ENCODE assay signal across 9 cellular contexts in the genomic region with DNA sequence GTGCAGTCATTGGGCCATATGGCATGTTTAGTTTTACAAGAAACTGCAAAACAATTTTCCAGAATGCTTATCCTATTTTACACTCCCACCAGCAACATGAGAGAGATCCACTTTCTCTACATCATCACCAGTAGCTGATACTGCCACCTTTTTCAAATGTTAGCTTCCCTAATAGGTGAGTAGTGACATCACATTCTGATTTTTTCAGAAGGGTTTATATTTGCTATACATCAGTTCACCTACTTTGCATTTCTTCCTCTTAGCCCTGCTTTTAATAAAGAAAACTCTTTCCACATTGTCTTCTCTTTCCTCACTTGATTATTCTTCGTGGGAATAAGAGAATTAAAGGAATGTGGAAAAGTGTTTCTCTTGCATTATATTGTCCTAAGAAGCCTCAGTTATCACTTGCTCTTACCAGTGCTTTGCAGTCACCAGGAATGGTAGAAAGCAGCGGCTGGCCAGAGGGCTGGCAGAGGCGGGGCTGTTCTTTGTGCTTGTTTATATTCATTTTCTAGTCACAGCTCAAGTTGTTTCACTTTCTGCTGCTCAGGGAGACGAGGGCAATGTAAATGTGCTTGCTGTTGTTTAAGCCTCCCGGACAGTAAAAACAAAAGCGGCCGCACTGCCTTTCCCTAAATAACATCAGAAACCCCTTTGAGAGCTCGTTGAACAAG.
A peak's percentile ranks its signal among the peaks of the same experiment; 100 is the strongest.
DNase-seq lines count a peak whose midpoint lies in the region; ATAC-seq, FAIRE-seq and TF ChIP-seq lines count a peak whose summit lies in the region.
"Had no signal": no experiment of that assay in that cellular context is flagged by ENCODE, and none has a peak within 500 bp of the region (broad histone marks: within the 10 kb centered on the region; RNA-seq: fewer than 3 reads in every experiment).

No MANE protein-coding gene starts in this region.

- intact Hi-C loops in CD14-positive monocyte (cut with micrococcal nuclease): no loop called here
- intact Hi-C loops in kidney (cut with DNase I): no loop called here
- intact Hi-C loops in A673 (cut with micrococcal nuclease; ENCODE audit: unreplicated experiment): no loop called here

- H3K4me1 ChIP-seq in kidney (ENCODE audit: control insufficient read depth in 1 of 2, insufficient read depth in 1 of 2, low read depth in 1 of 2, low read length in 2 of 2) (peaks cover 0 to 3% of the 10 kb centered on the region in 2 donors), thoracic aorta (ENCODE audit: control insufficient read depth in 1 of 2, low read depth in 2 of 2) (peaks cover 22 to 54% of the 10 kb centered on the region in 2 donors), A673 (ENCODE audit: insufficient read depth, low read length, poor library complexity, severe bottlenecking) (peaks cover 9% of the 10 kb centered on the region)

- ATAC-seq in GM19324 (IDR thresholded peaks at IDR 0.05; ENCODE audit: low FRiP score, unreplicated experiment): peak; percentile 92
- ATAC-seq in HG03196 (IDR thresholded peaks at IDR 0.05; ENCODE audit: unreplicated experiment): peak; percentile 95
- no peak for ATAC-seq in activated CD8-positive, alpha-beta T cell treated with anti-CD3 and anti-CD28 coated beads, Interleukin-2, amount 10 ng/mL, durations not matched to agents 7 days and 5 days
- no peak for ATAC-seq in thoracic aorta (ENCODE audit: insufficient number of reproducible peaks, low FRiP score, low read depth)

- H3K36me3 Mint-ChIP-seq in CD14-positive monocyte: peaks cover 0 to 4% of the 10 kb centered on the region in 2 donors
- no peaks in the 10 kb centered on the region for H3K36me3 Mint-ChIP-seq in activated CD8-positive, alpha-beta T cell treated with anti-CD3 and anti-CD28 coated beads, Interleukin-2, amount 10 ng/mL, durations not matched to agents 7 days and 5 days (ENCODE audit: low read depth)

- H3K4me3 Mint-ChIP-seq in CD14-positive monocyte: peak overlapping the region; percentile 54 to 78
- H3K4me3 Mint-ChIP-seq in activated CD8-positive, alpha-beta T cell treated with anti-CD3 and anti-CD28 coated beads, Interleukin-2, amount 10 ng/mL, durations not matched to agents 7 days and 5 days: no peak overlapping the region

- H3K4me3 ChIP-seq in kidney (ENCODE audit: low read length in 2 of 2): peak overlapping the region in 1 of 2 donors; percentile 50
- H3K4me3 ChIP-seq in thoracic aorta: peak overlapping the region; percentile 53
- H3K4me3 ChIP-seq in A673 (ENCODE audit: low read depth, low read length, poor library complexity, severe bottlenecking): no peak overlapping the region

- H3K4me1 Mint-ChIP-seq in CD14-positive monocyte: peaks cover 75% of the 10 kb centered on the region
- no peaks in the 10 kb centered on the region for H3K4me1 Mint-ChIP-seq in activated CD8-positive, alpha-beta T cell treated with anti-CD3 and anti-CD28 coated beads, Interleukin-2, amount 10 ng/mL, durations not matched to agents 7 days and 5 days (ENCODE audit: low read depth)

- no TSS peak for BruUV-seq in A673 (replicated peaks; lab: Mats Ljungman, UMichigan)

- H3K27me3 Mint-ChIP-seq in CD14-positive monocyte (ENCODE audit: low read depth in 3 of 3): peaks cover 0 to 2% (median 0%) of the 10 kb centered on the region in 3 donors
- peaks cover 25% of the 10 kb centered on the region for H3K27me3 Mint-ChIP-seq in activated CD8-positive, alpha-beta T cell treated with anti-CD3 and anti-CD28 coated beads, Interleukin-2, amount 10 ng/mL, durations not matched to agents 7 days and 5 days (ENCODE audit: low read depth)

- no peak for FAIRE-seq in kidney (lab: Jason Lieb, UNC)

- H3K9ac ChIP-seq in kidney (ENCODE audit: low read length in 2 of 2): peak overlapping the region in 1 of 2 donors; percentile 23
- H3K9ac ChIP-seq: parathyroid adenoma had no signal

- peak overlapping the region in 6 of 7 donors; percentile 19 to 89 (median 70) for H3K27ac Mint-ChIP-seq in CD14-positive monocyte
- no peak overlapping the region for H3K27ac Mint-ChIP-seq in activated CD8-positive, alpha-beta T cell treated with anti-CD3 and anti-CD28 coated beads, Interleukin-2, amount 10 ng/mL, durations not matched to agents 7 days and 5 days

- DNase-seq in CD14-positive monocyte (ENCODE audit: low spot score) (no peak), kidney (peak; percentile 83), thoracic aorta (ENCODE audit: low spot score) (no peak), NCI-H748 (lab: John Stamatoyannopoulos, UW; ENCODE audit: unreplicated experiment) (no peak), A673 (ENCODE audit: low spot score) (no peak)
- DNase-seq in activated CD8-positive, alpha-beta T cell treated with anti-CD3 and anti-CD28 coated beads, Interleukin-2, amount 10 ng/mL, durations not matched to agents 7 days and 5 days: peak; percentile 26

- POLR2A ChIA-PET in activated CD8-positive, alpha-beta T cell treated with anti-CD3 and anti-CD28 coated beads, Interleukin-2, amount 10 ng/mL, durations not matched to agents 7 days and 5 days (lab: Charles Lee): interaction anchor here (0.5 kb wide), 1 partner anchor 1102 kb away, joined by 3 read pairs; no protein-coding TSS in a partner anchor
- POLR2A ChIA-PET in A673 (lab: Charles Lee; ENCODE audit: low non-redundant PET): interaction anchor here (0.7 kb wide), 1 partner anchor 212 kb away, joined by 12 read pairs; no protein-coding TSS in a partner anchor

- no peak for TF ChIP-seq CTCF in CD14-positive monocyte (IDR thresholded peaks at IDR 0.05)
- TF ChIP-seq CTCF in kidney (IDR thresholded peaks at IDR 0.05; ENCODE audit: borderline replicate concordance, extremely low read depth, insufficient read depth): no peak
- TF ChIP-seq CTCF in thoracic aorta (IDR thresholded peaks at IDR 0.05): no peak
- no peak for TF ChIP-seq CTCF in A673 (conservative IDR thresholded peaks at IDR 0.05; ENCODE audit: low read depth, low read length)

- H3K36me3 ChIP-seq in kidney (ENCODE audit: control insufficient read depth in 1 of 2, insufficient read depth in 2 of 2, low read length in 2 of 2) (no peaks in the 10 kb centered on the region), thoracic aorta (no peaks in the 10 kb centered on the region), A673 (ENCODE audit: insufficient read depth, low read length, poor library complexity, severe bottlenecking) (no peaks in the 10 kb centered on the region)

- H3K27me3 ChIP-seq in thoracic aorta (replicated peaks; ENCODE audit: insufficient read depth) (no peaks in the 10 kb centered on the region), A673 (replicated peaks; ENCODE audit: insufficient read depth, low read depth, low read length, poor library complexity) (no peaks in the 10 kb centered on the region)

- peaks cover 0 to 4% of the 10 kb centered on the region in 2 donors for H3K9me3 ChIP-seq in kidney (ENCODE audit: control insufficient read depth in 1 of 2, low read length in 2 of 2)
- H3K9me3 ChIP-seq in thoracic aorta: no peaks in the 10 kb centered on the region
- no peaks in the 10 kb centered on the region for H3K9me3 ChIP-seq in A673 (ENCODE audit: low read depth, low read length, poor library complexity, severe bottlenecking)

- no peak overlapping the region for H3K27ac ChIP-seq in kidney (ENCODE audit: low read depth in 2 of 2, low read length in 2 of 2)
- peak overlapping the region in 1 of 2 donors; percentile 36 for H3K27ac ChIP-seq in thoracic aorta
- no peak overlapping the region for H3K27ac ChIP-seq in A673 (ENCODE audit: low read depth, low read length, poor library complexity, severe bottlenecking)
- H3K27ac ChIP-seq: parathyroid adenoma had no signal

- peaks cover 4 to 17% (median 14%) of the 10 kb centered on the region in 7 donors for H3K9me3 Mint-ChIP-seq in CD14-positive monocyte
- H3K9me3 Mint-ChIP-seq in activated CD8-positive, alpha-beta T cell treated with anti-CD3 and anti-CD28 coated beads, Interleukin-2, amount 10 ng/mL, durations not matched to agents 7 days and 5 days (ENCODE audit: insufficient read depth): no peaks in the 10 kb centered on the region

- CTCF ChIA-PET in activated CD8-positive, alpha-beta T cell treated with anti-CD3 and anti-CD28 coated beads, Interleukin-2, amount 10 ng/mL, durations not matched to agents 7 days and 5 days (lab: Charles Lee): interaction anchor here (1.2 kb wide), 1 partner anchor 13 kb away, joined by 3 read pairs; no protein-coding TSS in a partner anchor
- CTCF ChIA-PET in A673 (lab: Charles Lee): no interaction called here

Comparison
In these comparisons a context has a peak if more than half of its experiments do, and no peak if none do; other contexts are left out.
1. DNase-seq: peak in activated CD8-positive, alpha-beta T cell treated with anti-CD3 and anti-CD28 coated beads, Interleukin-2, amount 10 ng/mL, durations not matched to agents 7 days and 5 days (single experiment) and kidney (single experiment); none in CD14-positive monocyte (single experiment), thoracic aorta (single experiment), NCI-H748 (single experiment) and A673 (single experiment).
2. ATAC-seq: peak in GM19324 (single experiment) and HG03196 (single experiment); none in activated CD8-positive, alpha-beta T cell treated with anti-CD3 and anti-CD28 coated beads, Interleukin-2, amount 10 ng/mL, durations not matched to agents 7 days and 5 days (single experiment) and thoracic aorta (single experiment).